ENCODE assay signal across 30 cellular contexts in genomic region chr3:75140904-75141615, GRCh38.
DNase-seq lines count a peak whose midpoint lies in the region; ATAC-seq and TF ChIP-seq lines count a peak whose summit lies in the region.
"Had no signal": no experiment of that assay in that cellular context is flagged by ENCODE, and none has a peak within 500 bp of the region (broad histone marks: within the 10 kb centered on the region; RNA-seq: fewer than 3 reads in every experiment).

No MANE protein-coding gene starts in this region.

- no peaks in the 10 kb centered on the region for H4K20me1 ChIP-seq in hepatocyte (ENCODE audit: insufficient read depth, poor library complexity, severe bottlenecking)
- H4K20me1 ChIP-seq: BLaER1 treated with 17β-estradiol and CSF1 and Interleukin-3, amounts not matched to agents 10 nM and 100 nM had no signal

- H3K4me1 ChIP-seq in hepatocyte (ENCODE audit: insufficient read depth) = peaks cover 3% of the 10 kb centered on the region
- H3K4me1 ChIP-seq: left ventricle myocardium inferior, prostate gland, upper lobe of right lung had no signal

- no peak overlapping the region for H3K27ac ChIP-seq in hepatocyte
- H3K27ac ChIP-seq: BLaER1 treated with 17β-estradiol and CSF1 and Interleukin-3, amounts not matched to agents 10 nM and 100 nM; left ventricle myocardium inferior; prostate gland; RWPE1; SK-N-MC; upper lobe of right lung; VCaP had no signal

- H3K4me2 ChIP-seq in hepatocyte = no peak overlapping the region
- H3K4me2 ChIP-seq: BLaER1 treated with 17β-estradiol and CSF1 and Interleukin-3, amounts not matched to agents 10 nM and 100 nM had no signal

- no peak overlapping the region for H2AFZ ChIP-seq in hepatocyte

- peak; percentile 42 for ATAC-seq in HG02798 (IDR thresholded peaks at IDR 0.05; ENCODE audit: poor library complexity, unreplicated experiment)
- no peak for ATAC-seq in HG03460 (IDR thresholded peaks at IDR 0.05; ENCODE audit: unreplicated experiment)
- ATAC-seq in HG03159 (IDR thresholded peaks at IDR 0.05; ENCODE audit: unreplicated experiment) = no peak
- ATAC-seq: activated naive CD8-positive, alpha-beta T cell treated with anti-CD3 and anti-CD28 coated beads, Interleukin-2, amount 50 U/mL, for 24 hours; sciatic nerve; stimulated activated memory B cell treated with anti-CD40 and anti-IgM and Interleukin-4, amounts not matched to agents 10 μg/mL and 1 μg/mL and 100 μg/mL, for 72 hours; T-helper 17 cell; upper lobe of right lung had no signal

- no peaks in the 10 kb centered on the region for H3K9me2 ChIP-seq in hepatocyte (replicated peaks; ENCODE audit: insufficient read depth)

- H3K4me3 ChIP-seq in hepatocyte = no peak overlapping the region
- H3K4me3 ChIP-seq: BLaER1 treated with 17β-estradiol and CSF1 and Interleukin-3, amounts not matched to agents 10 nM and 100 nM; left ventricle myocardium inferior; prostate gland; SK-N-MC; upper lobe of right lung had no signal

- H3K36me3 ChIP-seq in hepatocyte (replicated peaks; ENCODE audit: insufficient read depth, low read depth) = no peaks in the 10 kb centered on the region
- H3K36me3 ChIP-seq: BLaER1 treated with 17β-estradiol and CSF1 and Interleukin-3, amounts not matched to agents 10 nM and 100 nM; left ventricle myocardium inferior; prostate gland; upper lobe of right lung had no signal

- H3K79me2 ChIP-seq in hepatocyte = no peaks in the 10 kb centered on the region

- H3K27me3 ChIP-seq in hepatocyte = no peaks in the 10 kb centered on the region
- H3K27me3 ChIP-seq: BLaER1 treated with 17β-estradiol and CSF1 and Interleukin-3, amounts not matched to agents 10 nM and 100 nM; upper lobe of right lung had no signal

- DNase-seq in Daoy (ENCODE audit: low read depth) (peak; percentile 29), OCI-M1 (lab: John Stamatoyannopoulos, UW) (peak; percentile 5), hepatocyte (ENCODE audit: low spot score) (peak; percentile 42), NCI-H510A treated with DMSO at 0.1 percent for 48 hours (lab: John Stamatoyannopoulos, UW) (no peak)
- DNase-seq: activated CD4-positive, alpha-beta T cell treated with anti-CD3 and anti-CD28 coated beads for 48 hours; activated CD8-positive, alpha-beta memory T cell treated with anti-CD3 and anti-CD28 coated beads for 24 hours; activated gamma-delta T cell; activated naive CD8-positive, alpha-beta T cell treated with anti-CD3 and anti-CD28 coated beads, Interleukin-2, amount 50 U/mL, for 24 hours; activated T-cell treated with anti-CD3 and anti-CD28 coated beads, Interleukin-2, amount 50 U/mL, for 24 hours; dermis blood vessel endothelial cell; H7; KG1; left ventricle myocardium inferior; NCI-H1694; NCI-H2171; NCI-H748 treated with DMSO at 0.1 percent for 48 hours; stimulated activated CD4-positive, alpha-beta T cell treated with anti-CD3 and anti-CD28 coated beads, Interleukin-4, amount 100 ng/mL, for 24 hours; substantia nigra; T-helper 17 cell; upper lobe of right lung had no signal

- H3K9me3 ChIP-seq in hepatocyte (ENCODE audit: low read depth) = peaks cover 4% of the 10 kb centered on the region
- H3K9me3 ChIP-seq: prostate gland, upper lobe of right lung had no signal

- 89% methylated on average over 8 of the region's 8 CpGs for WGBS in hepatocyte (ENCODE audit: low lambda C conversion rate, missing lambda C conversion rate)

- TF ChIP-seq CTCF in hepatocyte (IDR thresholded peaks at IDR 0.05; ENCODE audit: poor library complexity) = peak; percentile 15
